ENCODE assay signal across 8 cellular contexts in genomic region chr2:229800997-229801754, GRCh38.
A peak's percentile ranks its signal among the peaks of the same experiment; 100 is the strongest.
DNase-seq lines count a peak whose midpoint lies in the region; ATAC-seq and TF ChIP-seq lines count a peak whose summit lies in the region.

No MANE protein-coding gene starts in this region.

- H3K36me3 ChIP-seq in OCI-LY7 (ENCODE audit: insufficient read depth, low read length) = peaks cover 87% of the 10 kb centered on the region

- H3K27ac ChIP-seq in OCI-LY7 (ENCODE audit: low read depth, low read length, poor library complexity, severe bottlenecking) = no peak overlapping the region

- H3K4me1 Mint-ChIP-seq in neural crest cell = no peaks in the 10 kb centered on the region

- H3K27me3 Mint-ChIP-seq in neural crest cell (ENCODE audit: low read depth) = no peaks in the 10 kb centered on the region

- intact Hi-C loops in OCI-LY7 (cut with micrococcal nuclease; ENCODE audit: unreplicated experiment) = loop anchor here (2.0 to 5.0 kb wide), 2 partner anchors 110 to 811 kb away; no protein-coding TSS in a partner anchor

- no peaks in the 10 kb centered on the region for H3K9me3 ChIP-seq in OCI-LY7 (ENCODE audit: low read length)

- POLR2A ChIA-PET in OCI-LY7 (lab: Charles Lee) = interaction anchor here (0.6 to 0.7 kb wide), 3 partner anchors 38 to 147 kb away, joined by 3 to 6 read pairs (median 4); no protein-coding TSS in a partner anchor

- TF ChIP-seq CTCF in OCI-LY7 (conservative IDR thresholded peaks at IDR 0.05; ENCODE audit: low read length) = peak; percentile 91
- TF ChIP-seq CTCF in neural crest cell (conservative IDR thresholded peaks at IDR 0.05) = peak; percentile 80

- ATAC-seq in HG03378 (IDR thresholded peaks at IDR 0.05; ENCODE audit: unreplicated experiment) = peak; percentile 72

- no peaks in the 10 kb centered on the region for H3K9me3 Mint-ChIP-seq in neural crest cell

- no peaks in the 10 kb centered on the region for H4K20me1 ChIP-seq in OCI-LY7 (ENCODE audit: insufficient read depth, low read length)

- no peaks in the 10 kb centered on the region for H3K9me2 ChIP-seq in OCI-LY7 (ENCODE audit: insufficient read depth, low read length)

- no peak overlapping the region for H2AFZ ChIP-seq in OCI-LY7 (ENCODE audit: low read length)

- no peak overlapping the region for H3K27ac Mint-ChIP-seq in neural crest cell (ENCODE audit: unreplicated experiment)

- H3K36me3 Mint-ChIP-seq in neural crest cell (ENCODE audit: low read depth) = peaks cover 4% of the 10 kb centered on the region

- DNase-seq in NCI-H2081 (lab: John Stamatoyannopoulos, UW) = peak; percentile 49 to 64
- no peak for DNase-seq in NCI-H2081 treated with DMSO at 0.1 percent for 48 hours (lab: John Stamatoyannopoulos, UW)
- peak; percentile 72 for DNase-seq in OCI-LY7 (ENCODE audit: low spot score)
- peak; percentile 69 for DNase-seq in activated T-cell treated with anti-CD3 and anti-CD28 coated beads for 4 hours
- DNase-seq in fibroblast of gingiva (ENCODE audit: low read depth) = peak; percentile 58
- peak; percentile 54 for DNase-seq in neural crest cell (ENCODE audit: low read depth, low spot score)
- DNase-seq in stromal cell of bone marrow (ENCODE audit: low read depth) = peak; percentile 42

- no peaks in the 10 kb centered on the region for H3K4me1 ChIP-seq in OCI-LY7 (ENCODE audit: insufficient read depth, low read length, poor library complexity, severe bottlenecking)

- CTCF ChIA-PET in OCI-LY7 (lab: Charles Lee; ENCODE audit: unreplicated experiment) = no interaction called here

- BruUV-seq in OCI-LY7 (replicated peaks; lab: Mats Ljungman, UMichigan) = no TSS peak

- H3K4me3 ChIP-seq in OCI-LY7 (ENCODE audit: low read depth, low read length, poor library complexity, severe bottlenecking) = no peak overlapping the region

- H3K4me2 ChIP-seq in OCI-LY7 (ENCODE audit: low read length) = no peak overlapping the region

- H3K79me2 ChIP-seq in OCI-LY7 (ENCODE audit: insufficient read depth, low read depth, low read length) = no peaks in the 10 kb centered on the region

- H3K4me3 Mint-ChIP-seq in neural crest cell = no peak overlapping the region
